8 cellular contexts compared by ENCODE assay signal in genomic region chr16:11792404-11793260, GRCh38. TPM values are rescaled to one million over a fixed set of nuclear protein-coding genes. Genes with fewer than 3 reads are reported as not detected.
DNase-seq lines count a peak whose midpoint lies in the region; ATAC-seq and TF ChIP-seq lines count a peak whose summit lies in the region.
"Had no signal": no experiment of that assay in that cellular context is flagged by ENCODE, and none has a peak within 500 bp of the region (broad histone marks: within the 10 kb centered on the region; RNA-seq: fewer than 3 reads in every experiment).

No MANE protein-coding gene starts in this region.

- H3K27ac ChIP-seq in duodenal mucosa (ENCODE audit: low read depth, low read length), result peak overlapping the region; percentile 57
- H3K27ac ChIP-seq in gastrocnemius medialis, result peak overlapping the region; percentile 98 to 100 (median 99)

- intact Hi-C loops in gastrocnemius medialis (cut with DNase I; ENCODE audit: low total_unique reads), result loop anchor here (1.0 to 10.0 kb wide), 4 partner anchors 42 to 272 kb away; partner anchors contain the start of gene TXNDC11

- H3K9ac ChIP-seq in Loucy (ENCODE audit: low read depth, low read length, poor library complexity, severe bottlenecking) (no peak overlapping the region), duodenal mucosa (ENCODE audit: low read depth in 1 of 2, low read length in 2 of 2) (peak overlapping the region in 1 of 2 donors; percentile 54)

- H3K4me2 ChIP-seq in Loucy (ENCODE audit: low read depth, low read length, poor library complexity, severe bottlenecking), result peak overlapping the region; percentile 86

- no peaks in the 10 kb centered on the region for H3K9me2 ChIP-seq in Loucy (replicated peaks; ENCODE audit: low read depth, low read length)

- no peak for TF ChIP-seq CTCF in Loucy (conservative IDR thresholded peaks at IDR 0.05; ENCODE audit: low read length)
- no peak for TF ChIP-seq CTCF in gastrocnemius medialis (IDR thresholded peaks at IDR 0.05 in 4 of 5, conservative IDR thresholded peaks at IDR 0.05 in 1 of 5)

- peaks cover 34% of the 10 kb centered on the region for H4K20me1 ChIP-seq in Loucy (ENCODE audit: insufficient read depth, low read length, poor library complexity, severe bottlenecking)

- H3K36me3 ChIP-seq in Loucy (ENCODE audit: insufficient read depth, low read length) (no peaks in the 10 kb centered on the region), duodenal mucosa (ENCODE audit: control insufficient read depth in 1 of 2, insufficient read depth in 2 of 2, low read length in 2 of 2) (peaks cover 0 to 13% of the 10 kb centered on the region in 2 donors), gastrocnemius medialis (no peaks in the 10 kb centered on the region)

- peak; percentile 97 for DNase-seq in NCI-H345 treated with DMSO at 0.1 percent for 48 hours (lab: John Stamatoyannopoulos, UW; ENCODE audit: unreplicated experiment)
- peak; percentile 46 to 82 for DNase-seq in gastrocnemius medialis
- DNase-seq in T1000 (lab: John Stamatoyannopoulos, UW), result no peak
- DNase-seq in ACHN, result no peak
- DNase-seq in effector CD8-positive, alpha-beta T cell (lab: John Stamatoyannopoulos, UW), result no peak

- no peaks in the 10 kb centered on the region for H3F3A ChIP-seq in Loucy (ENCODE audit: low read depth)

- peak; percentile 13 to 58 for ATAC-seq in gastrocnemius medialis
- ATAC-seq: heart left ventricle had no signal

- peaks cover 91% of the 10 kb centered on the region for H3K79me2 ChIP-seq in Loucy (ENCODE audit: insufficient read depth, low read length)

- H3K4me3 ChIP-seq in Loucy (ENCODE audit: low read length, poor library complexity, severe bottlenecking) (peak overlapping the region; percentile 32), duodenal mucosa (ENCODE audit: low read depth in 1 of 2, low read length in 2 of 2) (peak overlapping the region in 1 of 2 donors; percentile 38), gastrocnemius medialis (no peak overlapping the region)
- H3K4me3 ChIP-seq: heart left ventricle had no signal

- H2AFZ ChIP-seq in Loucy (ENCODE audit: low read length), result no peak overlapping the region

- peak in 1 of 2 donors; percentile 19 for TF ChIP-seq POLR2A in gastrocnemius medialis (IDR thresholded peaks at IDR 0.05)

- H3K9me3 ChIP-seq in Loucy (ENCODE audit: insufficient read depth, low read depth, low read length), result no peaks in the 10 kb centered on the region
- H3K9me3 ChIP-seq in duodenal mucosa (ENCODE audit: control insufficient read depth in 1 of 2, low read length in 2 of 2), result no peaks in the 10 kb centered on the region
- no peaks in the 10 kb centered on the region for H3K9me3 ChIP-seq in gastrocnemius medialis
- H3K9me3 ChIP-seq: heart left ventricle had no signal

- in situ Hi-C loops in gastrocnemius medialis (cut with MboI; ENCODE audit: low sequenced_read_pairs in 4 of 4), result loop anchor here in 3 of 4 donors (10.0 to 25.0 kb wide), 2 partner anchors 48 to 120 kb away; partner anchors contain the start of genes TXNDC11 (in 3 of the 3) and GSPT1 (in 1 of the 3)
- in situ Hi-C loops in ACHN (cut with HindIII; ENCODE audit: low pct_ligation_motif_present, low pct_unique_long_range_greater_than_20kb, low sequenced_read_pairs), result no loop called here

- H3K27me3 ChIP-seq in Loucy (ENCODE audit: insufficient read depth, low read length, poor library complexity, severe bottlenecking) (no peaks in the 10 kb centered on the region), duodenal mucosa (ENCODE audit: control insufficient read depth in 1 of 2, insufficient read depth in 2 of 2, low read length in 2 of 2) (no peaks in the 10 kb centered on the region), gastrocnemius medialis (no peaks in the 10 kb centered on the region)
- H3K27me3 ChIP-seq: heart left ventricle had no signal

- H3K4me1 ChIP-seq in Loucy (ENCODE audit: insufficient read depth, low read length, poor library complexity, severe bottlenecking) (peaks cover 29% of the 10 kb centered on the region), duodenal mucosa (ENCODE audit: control insufficient read depth in 1 of 2, insufficient read depth in 2 of 2, low read length in 2 of 2) (peaks cover 45 to 51% of the 10 kb centered on the region in 2 donors), gastrocnemius medialis (peaks cover 70 to 77% of the 10 kb centered on the region in 2 donors)

RNA-seq across cellular contexts. Expression of gene ZC3H7A, which starts 4.4 kb away (rescaled TPM):
- total RNA-seq in gastrocnemius medialis, result 10 to 100 TPM; 33.9 to 41.7 (median 37.9) TPM

RNA-seq across cellular contexts. Expression of gene TXNDC11, which starts 50.0 kb away (rescaled TPM):
- 10 to 100 TPM; 35.2 to 64.5 (median 51.2) TPM for total RNA-seq in gastrocnemius medialis

RNA-seq across cellular contexts. Expression of gene RSL1D1, which starts 58.7 kb away (rescaled TPM):
- total RNA-seq in gastrocnemius medialis, result 100 to 1,000 TPM; 215 to 302 (median 259) TPM

Comparison
In these comparisons a context has a peak if more than half of its experiments do, and no peak if none do; other contexts are left out.
1. DNase-seq: peak in NCI-H345 treated with DMSO at 0.1 percent for 48 hours (single experiment) and gastrocnemius medialis (2 of 2); none in T1000 (single experiment), ACHN (single experiment) and effector CD8-positive, alpha-beta T cell (single experiment).